15 cellular contexts compared by ENCODE assay signal in genomic region chr7:87155788-87156187, GRCh38. TPM values are rescaled to one million over a fixed set of nuclear protein-coding genes. Genes with fewer than 3 reads are reported as not detected.
DNase-seq lines count a peak whose midpoint lies in the region; TF ChIP-seq lines count a peak whose summit lies in the region.
"Had no signal": no experiment of that assay in that cellular context is flagged by ENCODE, and none has a peak within 500 bp of the region (broad histone marks: within the 10 kb centered on the region; RNA-seq: fewer than 3 reads in every experiment).

No MANE protein-coding gene starts in this region.

- TF ChIP-seq CTCF in Calu3 (IDR thresholded peaks at IDR 0.05; ENCODE audit: unreplicated experiment) (no peak), endodermal cell (conservative IDR thresholded peaks at IDR 0.05) (no peak), nephron progenitor cell (IDR thresholded peaks at IDR 0.05) (no peak)

- no peak overlapping the region for H4K8ac ChIP-seq in trophoblast cell (ENCODE audit: low read depth, low read length)

- no peak overlapping the region for H3K23ac ChIP-seq in trophoblast cell (ENCODE audit: low read length)

- H3K79me2 ChIP-seq in trophoblast cell (ENCODE audit: control insufficient read depth, insufficient read depth, low read length, poor library complexity), result peaks cover 8% of the 10 kb centered on the region

- no peak overlapping the region for H2BK120ac ChIP-seq in trophoblast cell (ENCODE audit: insufficient read depth, low read length, poor library complexity)

- CTCF ChIA-PET in Calu3 (lab: Charles Lee), result no interaction called here

- H3K14ac ChIP-seq in trophoblast cell (ENCODE audit: low read length), result no peak overlapping the region

- H3K4ac ChIP-seq in trophoblast cell (ENCODE audit: low read depth, low read length), result no peak overlapping the region

- 91% methylated on average over 3 of the region's 3 CpGs; no CpG with 5 or more reads in 1 of the 2 experiments for WGBS in endodermal cell (ENCODE audit: insufficient coverage in 1 of 2, insufficient read length in 1 of 2), 2 experiments
- WGBS in trophoblast cell (ENCODE audit: extremely low coverage, insufficient coverage, insufficient read length), result no CpG with 5 or more reads among the region's 3 CpGs

- no peak overlapping the region for H2AFZ ChIP-seq in trophoblast cell (ENCODE audit: insufficient read depth, low read length, poor library complexity)

- no peak overlapping the region for H2BK12ac ChIP-seq in trophoblast cell (ENCODE audit: low read length)

- H4K91ac ChIP-seq in trophoblast cell (ENCODE audit: low read depth, low read length), result no peak overlapping the region

- H3K27ac Mint-ChIP-seq in Calu3 (ENCODE audit: unreplicated experiment) (peak overlapping the region; percentile 44), endodermal cell (no peak overlapping the region), nephron progenitor cell (no peak overlapping the region)

- peak overlapping the region; percentile 98 for H3K4me3 ChIP-seq in endodermal cell (ENCODE audit: low read length)
- no peak overlapping the region for H3K4me3 ChIP-seq in trophoblast cell (ENCODE audit: low read depth, low read length)
- H3K4me3 ChIP-seq: ovary, transverse colon had no signal

- H3K36me3 Mint-ChIP-seq in Calu3 (ENCODE audit: insufficient read depth, unreplicated experiment) (peaks cover 20% of the 10 kb centered on the region), endodermal cell (ENCODE audit: low read depth) (peaks cover 20% of the 10 kb centered on the region), nephron progenitor cell (ENCODE audit: low read depth) (peaks cover 13% of the 10 kb centered on the region)

- H3K27me3 ChIP-seq in endodermal cell (ENCODE audit: control insufficient read depth, insufficient read depth, low read length, poor library complexity, severe bottlenecking), result no peaks in the 10 kb centered on the region
- no peaks in the 10 kb centered on the region for H3K27me3 ChIP-seq in trophoblast cell (ENCODE audit: insufficient read depth, low read length)
- H3K27me3 ChIP-seq: ovary, transverse colon had no signal

- no peaks in the 10 kb centered on the region for H3K9me3 ChIP-seq in endodermal cell (ENCODE audit: control insufficient read depth, low read length)
- no peaks in the 10 kb centered on the region for H3K9me3 ChIP-seq in trophoblast cell (ENCODE audit: insufficient read depth, low read depth, low read length)
- H3K9me3 ChIP-seq: ovary, transverse colon had no signal

- peaks cover 12% of the 10 kb centered on the region for H3K79me1 ChIP-seq in trophoblast cell (ENCODE audit: low read length)

- H3K9me3 Mint-ChIP-seq in Calu3 (ENCODE audit: low read depth, unreplicated experiment) (no peaks in the 10 kb centered on the region), endodermal cell (no peaks in the 10 kb centered on the region), nephron progenitor cell (no peaks in the 10 kb centered on the region)

- intact Hi-C loops in Calu3 (cut with micrococcal nuclease; ENCODE audit: unreplicated experiment), result loop anchor here (10.0 kb wide), 1 partner anchor 311 kb away; no protein-coding TSS in a partner anchor
- intact Hi-C loops in cardiac septum (cut with DNase I), result loop anchor here (10.0 kb wide), 2 partner anchors 189 to 719 kb away; partner anchors contain the start of genes CROT, DBF4 and SLC25A40

- H3K4me3 Mint-ChIP-seq in Calu3 (ENCODE audit: low read depth, unreplicated experiment), result peak overlapping the region; percentile 92
- H3K4me3 Mint-ChIP-seq in endodermal cell, result peak overlapping the region; percentile 92
- H3K4me3 Mint-ChIP-seq in nephron progenitor cell, result peak overlapping the region; percentile 96

- no peak overlapping the region for H3K27ac ChIP-seq in endodermal cell (ENCODE audit: low read depth, low read length)
- no peak overlapping the region for H3K27ac ChIP-seq in trophoblast cell (ENCODE audit: low read depth, low read length)
- H3K27ac ChIP-seq: ovary had no signal

- no TSS peak for BruUV-seq in Calu3 (replicated peaks; lab: Mats Ljungman, UMichigan)

- no peak overlapping the region for H3K9ac ChIP-seq in endodermal cell (ENCODE audit: extremely low read depth, low read length, poor library complexity, severe bottlenecking)
- no peak overlapping the region for H3K9ac ChIP-seq in trophoblast cell (ENCODE audit: low read length)

- no peak overlapping the region for H2AK5ac ChIP-seq in trophoblast cell (ENCODE audit: low read length)

- DNase-seq in Calu3 (no peak), NAMALWA (ENCODE audit: low spot score) (peak; percentile 56), endodermal cell (no peak), nephron progenitor cell (no peak), CD1c-positive myeloid dendritic cell (ENCODE audit: extremely low spot score) (no peak), cardiac septum (ENCODE audit: low spot score) (no peak), trophoblast cell (no peak), DMS 273 treated with DMSO at 0.1 percent for 48 hours (lab: John Stamatoyannopoulos, UW) (no peak)
- DNase-seq: activated effector memory CD4-positive, alpha-beta T cell treated with anti-CD3 and anti-CD28 coated beads, Interleukin-2, amount 50 U/mL, for 16 hours; DMS79 treated with DMSO at 0.1 percent for 48 hours; H7; hypothalamus; MV-4-11; ovary; transverse colon had no signal

- H3K18ac ChIP-seq in trophoblast cell (ENCODE audit: low read length), result no peak overlapping the region

- H4K12ac ChIP-seq in trophoblast cell (ENCODE audit: low read depth, low read length), result no peak overlapping the region

- H3K36me3 ChIP-seq in endodermal cell (ENCODE audit: control insufficient read depth, insufficient read depth, low read length) (peaks cover 51% of the 10 kb centered on the region), trophoblast cell (ENCODE audit: control insufficient read depth in 1 of 2, insufficient read depth in 2 of 2, low read length in 2 of 2) (no peaks in the 10 kb centered on the region)
- H3K36me3 ChIP-seq: ovary, transverse colon had no signal

- H3K4me1 Mint-ChIP-seq in Calu3 (ENCODE audit: low read depth, unreplicated experiment) (peaks cover 6% of the 10 kb centered on the region), endodermal cell (peaks cover 26% of the 10 kb centered on the region), nephron progenitor cell (peaks cover 52% of the 10 kb centered on the region)

- no peak overlapping the region for H2BK5ac ChIP-seq in trophoblast cell (ENCODE audit: low read depth, low read length, poor library complexity)

- H3K27me3 Mint-ChIP-seq in Calu3 (ENCODE audit: unreplicated experiment), result no peaks in the 10 kb centered on the region
- no peaks in the 10 kb centered on the region for H3K27me3 Mint-ChIP-seq in endodermal cell (ENCODE audit: insufficient read depth)
- H3K27me3 Mint-ChIP-seq in nephron progenitor cell (ENCODE audit: low read depth, poor library complexity), result no peaks in the 10 kb centered on the region

- no peak overlapping the region for H3K4me2 ChIP-seq in trophoblast cell (ENCODE audit: low read length)

- peaks cover 10% of the 10 kb centered on the region for H3K4me1 ChIP-seq in endodermal cell (ENCODE audit: control insufficient read depth, insufficient read depth, low read length)
- no peaks in the 10 kb centered on the region for H3K4me1 ChIP-seq in trophoblast cell (ENCODE audit: control insufficient read depth in 1 of 2, insufficient read depth in 2 of 2, low read length in 2 of 2)

RNA-seq across cellular contexts. Expression of gene DMTF1, which starts 3.5 kb away (rescaled TPM):
- total RNA-seq in Calu3 (2022) (58.3 and 64.0 TPM in 2 replicates), endodermal cell (100 to 1,000 TPM; 129 to 152 TPM), cardiac septum (38.9 TPM)
- 112 TPM for polyA plus RNA-seq in endodermal cell (2013, experiment 1 of 2)
- polyA plus RNA-seq in endodermal cell (2013, experiment 2 of 2), result 99.8 TPM
- 57.9 and 66.0 TPM in 2 replicates for polyA plus RNA-seq in trophoblast cell (2013)
